In the genomic region with DNA sequence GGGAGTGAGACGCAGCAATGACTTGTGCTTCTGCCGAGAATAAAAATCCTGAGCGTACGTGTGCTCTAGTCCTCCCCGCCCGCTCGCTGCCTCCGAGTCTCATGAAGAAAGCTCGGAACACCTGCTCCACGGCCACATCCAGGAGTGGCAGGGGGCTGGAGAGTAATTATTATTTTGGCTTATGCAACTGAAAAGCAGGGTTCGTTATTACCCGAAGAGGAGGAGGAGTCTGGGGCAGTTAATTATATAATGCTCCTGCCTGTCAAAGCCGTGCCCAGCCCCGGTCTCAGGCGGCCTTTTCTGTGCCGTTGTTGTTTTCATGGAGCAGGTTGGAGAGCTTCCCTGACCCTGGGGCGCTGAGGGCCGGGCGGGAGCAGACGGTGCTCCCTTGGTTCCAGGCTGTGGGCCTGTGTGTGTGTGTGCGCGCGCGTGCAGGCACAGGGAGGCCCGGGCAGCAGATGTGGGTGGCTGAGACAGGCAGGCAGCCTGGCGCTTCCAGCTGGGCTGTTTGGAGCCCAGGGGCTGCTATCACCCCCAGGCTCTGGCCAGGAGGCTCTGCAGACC, we compare ENCODE assay signal across 22 cellular contexts. TPM values are rescaled to one million over a fixed set of nuclear protein-coding genes. Genes with fewer than 3 reads are reported as not detected.
DNase-seq lines count a peak whose midpoint lies in the region; ATAC-seq, FAIRE-seq and TF ChIP-seq lines count a peak whose summit lies in the region.
"Had no signal": no experiment of that assay in that cellular context is flagged by ENCODE, and none has a peak within 500 bp of the region (broad histone marks: within the 10 kb centered on the region; RNA-seq: fewer than 3 reads in every experiment).

No MANE protein-coding gene starts in this region.

- H3K4me3 Mint-ChIP-seq in CD4-positive, CD25-positive, alpha-beta regulatory T cell, result peak overlapping the region in 3 of 4 donors; percentile 19 to 32 (median 31)
- H3K4me3 Mint-ChIP-seq: activated CD4-positive, alpha-beta T cell treated with anti-CD3 and anti-CD28 coated beads for 36 hours; activated naive CD8-positive, alpha-beta T cell treated with anti-CD3 and anti-CD28 coated beads, Interleukin-2, amount 10 ng/mL, durations not matched to agents 7 days and 5 days had no signal

- H3K27me3 Mint-ChIP-seq in CD4-positive, CD25-positive, alpha-beta regulatory T cell, result peaks cover 58% of the 10 kb centered on the region

- peaks cover 0 to 3% (median 0%) of the 10 kb centered on the region in 7 donors for H3K9me3 Mint-ChIP-seq in CD4-positive, CD25-positive, alpha-beta regulatory T cell
- H3K9me3 Mint-ChIP-seq: activated naive CD8-positive, alpha-beta T cell treated with anti-CD3 and anti-CD28 coated beads, Interleukin-2, amount 10 ng/mL, durations not matched to agents 7 days and 5 days had no signal

- H3K4me1 Mint-ChIP-seq in CD4-positive, CD25-positive, alpha-beta regulatory T cell, result peaks cover 0 to 21% (median 3%) of the 10 kb centered on the region in 4 donors

- H3K4me2 ChIP-seq in K562 (ENCODE audit: insufficient read depth, low read length), result no peak overlapping the region
- H3K4me2 ChIP-seq: BLaER1 had no signal

- no peak for TF ChIP-seq EP300 in K562 (IDR thresholded peaks at IDR 0.05; ENCODE audit: low read length)

- intact Hi-C loops in K562 (cut with micrococcal nuclease) (no loop called here), kidney (cut with DNase I) (no loop called here)

- TF ChIP-seq POLR2A in K562 (conservative IDR thresholded peaks at IDR 0.05), result no peak

- no peak for ATAC-seq in CD4-positive, CD25-positive, alpha-beta regulatory T cell (ENCODE audit: low read depth in 2 of 2)
- ATAC-seq in K562, result no peak
- ATAC-seq: activated CD4-positive, alpha-beta T cell treated with anti-CD3 and anti-CD28 coated beads for 36 hours had no signal

- no peaks in the 10 kb centered on the region for H3K36me3 Mint-ChIP-seq in CD4-positive, CD25-positive, alpha-beta regulatory T cell
- H3K36me3 Mint-ChIP-seq: activated naive CD8-positive, alpha-beta T cell treated with anti-CD3 and anti-CD28 coated beads, Interleukin-2, amount 10 ng/mL, durations not matched to agents 7 days and 5 days had no signal

- H3K9ac ChIP-seq in K562 (ENCODE audit: insufficient read depth in 1 of 2, low read depth in 2 of 2, low read length in 2 of 2) (no peak overlapping the region), kidney (ENCODE audit: low read length in 2 of 2) (no peak overlapping the region)
- H3K9ac ChIP-seq: BLaER1 had no signal

- TF ChIP-seq CTCF in K562 (IDR thresholded peaks at IDR 0.05 in 2 of 3, conservative IDR thresholded peaks at IDR 0.05 in 1 of 3; ENCODE audit: insufficient read depth in 2 of 3, low read depth in 1 of 3, low read length in 3 of 3) (no peak), kidney (IDR thresholded peaks at IDR 0.05; ENCODE audit: borderline replicate concordance, extremely low read depth, insufficient read depth) (no peak), GM10266 (IDR thresholded peaks at IDR 0.05; ENCODE audit: control insufficient read depth, insufficient read depth, low read depth, missing control alignments) (no peak)

- H4K20me1 ChIP-seq in K562 (replicated peaks; ENCODE audit: control insufficient read depth, insufficient read depth, low read length), result peaks cover 21% of the 10 kb centered on the region; the same call in 1 of the 2 replicates

- no peak for DNase-seq in CD4-positive, CD25-positive, alpha-beta regulatory T cell
- DNase-seq in COR-L47 (lab: John Stamatoyannopoulos, UW) (peak; percentile 72), K562 (ENCODE audit: extremely low read depth in 1 of 4, low spot score in 3 of 4) (no peak), kidney (peak; percentile 29), GM10266 (ENCODE audit: extremely low spot score) (no peak), Kasumi-1 (lab: John Stamatoyannopoulos, UW) (no peak)
- DNase-seq in stimulated activated CD8-positive, alpha-beta memory T cell treated with anti-CD3 and anti-CD28 coated beads, Interleukin-4, amount 100 ng/mL, for 48 hours, result no peak
- DNase-seq: activated naive CD8-positive, alpha-beta T cell treated with anti-CD3 and anti-CD28 coated beads, Interleukin-2, amount 10 ng/mL, durations not matched to agents 7 days and 5 days; activated T-cell treated with anti-CD3 and anti-CD28 coated beads for 4 hours; DMS79; NCI-H1930; SHP77 treated with DMSO at 0.1 percent for 48 hours; sigmoid colon; stimulated activated CD4-positive, alpha-beta T cell treated with anti-CD3 and anti-CD28 coated beads, Interleukin-2, amount 100 ng/mL, for 24 hours had no signal

- 2% methylated on average over 23 of the region's 26 CpGs for WGBS in K562 (ENCODE audit: insufficient coverage, low coverage, missing lambda C conversion rate)

- peaks cover 12% of the 10 kb centered on the region for H3K4me1 ChIP-seq in CD4-positive, CD25-positive, alpha-beta regulatory T cell (ENCODE audit: control insufficient read depth, insufficient read depth, low read length, poor library complexity, severe bottlenecking)
- H3K4me1 ChIP-seq in K562 (replicated peaks in 1 of 2; ENCODE audit: control insufficient read depth in 2 of 2, insufficient read depth in 2 of 2, low read length in 2 of 2), result peaks cover 0 to 17% of the 10 kb centered on the region in 2 experiments; a peak in 2 of 5 replicates
- peaks cover 0 to 2% of the 10 kb centered on the region in 2 donors for H3K4me1 ChIP-seq in kidney (ENCODE audit: control insufficient read depth in 1 of 2, insufficient read depth in 1 of 2, low read depth in 1 of 2, low read length in 2 of 2)

- no peak overlapping the region for H3K27ac ChIP-seq in CD4-positive, CD25-positive, alpha-beta regulatory T cell (ENCODE audit: insufficient read depth, low read length, poor library complexity, severe bottlenecking)
- H3K27ac ChIP-seq in K562 (ENCODE audit: extremely low read depth, low read depth, low read length) (no peak overlapping the region), kidney (ENCODE audit: low read depth in 2 of 2, low read length in 2 of 2) (no peak overlapping the region)
- H3K27ac ChIP-seq: BLaER1, cardiac muscle cell, neutrophil, sigmoid colon, thoracic aorta had no signal

- no peaks in the 10 kb centered on the region for H3K36me3 ChIP-seq in CD4-positive, CD25-positive, alpha-beta regulatory T cell (ENCODE audit: control insufficient read depth, insufficient read depth, low read length)
- H3K36me3 ChIP-seq in K562 (ENCODE audit: control insufficient read depth, insufficient read depth, low read length), result no peaks in the 10 kb centered on the region
- no peaks in the 10 kb centered on the region for H3K36me3 ChIP-seq in kidney (ENCODE audit: control insufficient read depth in 1 of 2, insufficient read depth in 2 of 2, low read length in 2 of 2)
- H3K36me3 ChIP-seq: BLaER1, cardiac muscle cell, neutrophil, sigmoid colon, thoracic aorta had no signal

- H3K9me1 ChIP-seq in K562 (ENCODE audit: control insufficient read depth, insufficient read depth, low read length), result no peaks in the 10 kb centered on the region

- POLR2A ChIA-PET in K562 (lab: Yijun Ruan, JAX), result interaction anchor here (0.6 to 1.6 kb wide), 2 partner anchors 20 to 245 kb away, joined by 5 to 6 read pairs; no protein-coding TSS in a partner anchor

- H2AFZ ChIP-seq in K562 (ENCODE audit: low read depth, low read length), result no peak overlapping the region

- H3K27me3 ChIP-seq in CD4-positive, CD25-positive, alpha-beta regulatory T cell (ENCODE audit: control insufficient read depth, insufficient read depth, low read length), result peaks cover 16% of the 10 kb centered on the region
- peaks cover 45 to 87% of the 10 kb centered on the region in 2 experiments; a peak in 4 of 5 replicates for H3K27me3 ChIP-seq in K562 (ENCODE audit: control insufficient read depth in 2 of 2, insufficient read depth in 2 of 2, low read length in 2 of 2)

- BruUV-seq in K562 (replicated peaks; lab: Mats Ljungman, UMichigan), result no TSS peak

- H3K79me2 ChIP-seq in K562 (ENCODE audit: control insufficient read depth, insufficient read depth, low read length), result no peaks in the 10 kb centered on the region

- CTCF ChIA-PET in K562 (lab: Yijun Ruan, JAX; ENCODE audit: low intra/inter-chr PET ratio), result no interaction called here

- TF ChIP-seq RAD21 in K562 (CRISPR knock-in tag; conservative IDR thresholded peaks at IDR 0.05 in 1 of 2, IDR thresholded peaks at IDR 0.05 in 1 of 2), result no peak

- H3K4me3 ChIP-seq in CD4-positive, CD25-positive, alpha-beta regulatory T cell (ENCODE audit: low read depth, low read length), result no peak overlapping the region
- H3K4me3 ChIP-seq in K562 (no peak overlapping the region), kidney (ENCODE audit: low read length in 2 of 2) (no peak overlapping the region)
- H3K4me3 ChIP-seq: BLaER1, sigmoid colon, thoracic aorta had no signal

- in situ Hi-C loops in K562 (cut with MboI), result no loop called here

- peak overlapping the region in 1 of 3 donors; percentile 29 for H3K27ac Mint-ChIP-seq in CD4-positive, CD25-positive, alpha-beta regulatory T cell
- H3K27ac Mint-ChIP-seq: activated CD4-positive, alpha-beta T cell treated with anti-CD3 and anti-CD28 coated beads for 36 hours; activated naive CD8-positive, alpha-beta T cell treated with anti-CD3 and anti-CD28 coated beads, Interleukin-2, amount 10 ng/mL, durations not matched to agents 7 days and 5 days had no signal

- FAIRE-seq in K562 (lab: Jason Lieb, UNC), result no peak
- FAIRE-seq in kidney (lab: Jason Lieb, UNC), result no peak
- FAIRE-seq: endometrium had no signal

- no peaks in the 10 kb centered on the region for H3K9me3 ChIP-seq in CD4-positive, CD25-positive, alpha-beta regulatory T cell (ENCODE audit: control insufficient read depth in 2 of 2, low read length in 2 of 2)
- H3K9me3 ChIP-seq in K562 (replicated peaks; ENCODE audit: control insufficient read depth, insufficient read depth, low read depth, low read length) (no peaks in the 10 kb centered on the region), kidney (ENCODE audit: control insufficient read depth in 1 of 2, low read length in 2 of 2) (no peaks in the 10 kb centered on the region)
- H3K9me3 ChIP-seq: BLaER1, neutrophil, sigmoid colon, thoracic aorta had no signal

RNA-seq across cellular contexts. Expression of gene JPH3, which starts 2.3 kb away (rescaled TPM):
- not detected for total RNA-seq in CD4-positive, CD25-positive, alpha-beta regulatory T cell
- polyA plus RNA-seq in CD4-positive, CD25-positive, alpha-beta regulatory T cell, result not detected
- total RNA-seq in K562 (2011; cell fraction: chromatin; rRNA removed; ENCODE audit: low replicate concordance), result 0.07 TPM in 1 of 2 replicates, not detected in the other
- 0.17 TPM in 1 of 2 replicates, not detected in the other for total RNA-seq in K562 (2011; cell fraction: nucleolus; rRNA removed)
- total RNA-seq in K562 (2011; cell fraction: nucleoplasm; rRNA removed), result not detected in 2 replicates
- total RNA-seq in K562 (2014; rRNA removed) (not detected in 2 replicates), K562 (2014; rRNA removed; fragmentation: Illumina TruSeq; extraction: Trizol) (not detected in 2 replicates), K562 (2015; rRNA removed; fragmentation: Illumina TruSeq; extraction: Trizol) (not detected in 2 replicates), K562 (2021) (0.07 TPM in 1 of 2 replicates, not detected in the other), kidney (0.69 TPM)
- polyA plus RNA-seq in K562 (2011; rRNA removed) (0.04 TPM in 1 of 2 replicates, not detected in the other), K562 (2014; fragmentation: Illumina TruSeq; extraction: Trizol) (not detected in 2 replicates), K562 (2014; fragmentation: Nextera tagmentation; extraction: Ambion mirVana) (not detected), K562 (2014; rRNA removed) (0.01 TPM in 1 of 2 replicates, not detected in the other), kidney (ENCODE audit: insufficient read depth, low read depth, low replicate concordance) (not detected)
- 0.03 TPM in 1 of 2 replicates, not detected in the other for polyA plus RNA-seq in K562 (2011; cell fraction: cytosol; rRNA removed)
- polyA plus RNA-seq in K562 (2011; cell fraction: nucleus; rRNA removed), result not detected in 2 replicates
- polyA plus RNA-seq in K562 (2012), result 0.04 and 0.07 TPM in 2 replicates
- polyA minus RNA-seq in K562 (2011; rRNA and poly(A)+ RNA removed), result not detected in 2 replicates
- not detected in 2 replicates for polyA minus RNA-seq in K562 (2011; cell fraction: cytosol; rRNA and poly(A)+ RNA removed)
- polyA minus RNA-seq in K562 (2011; cell fraction: nucleus; rRNA and poly(A)+ RNA removed), result not detected in 2 replicates
- total RNA-seq: activated naive CD8-positive, alpha-beta T cell treated with anti-CD3 and anti-CD28 coated beads, Interleukin-2, amount 10 ng/mL, durations not matched to agents 7 days and 5 days; fibroblast of villous mesenchyme; T-helper 2 cell treated with Interferon-gamma antibody and Interleukin-4, amounts not matched to agents 100 ng/mL and 5 ng/mL, for 36 hours; thoracic aorta had no signal

Comparison
In these comparisons a context has a peak if more than half of its experiments do, and no peak if none do; other contexts are left out.
1. DNase-seq: peak in COR-L47 (single experiment) and kidney (single experiment); none in CD4-positive, CD25-positive, alpha-beta regulatory T cell (0 of 3), K562 (0 of 4), GM10266 (single experiment), Kasumi-1 (0 of 2) and stimulated activated CD8-positive, alpha-beta memory T cell treated with anti-CD3 and anti-CD28 coated beads, Interleukin-4, amount 100 ng/mL, for 48 hours (single experiment).